11 cellular contexts compared by ENCODE assay signal in the genomic region with DNA sequence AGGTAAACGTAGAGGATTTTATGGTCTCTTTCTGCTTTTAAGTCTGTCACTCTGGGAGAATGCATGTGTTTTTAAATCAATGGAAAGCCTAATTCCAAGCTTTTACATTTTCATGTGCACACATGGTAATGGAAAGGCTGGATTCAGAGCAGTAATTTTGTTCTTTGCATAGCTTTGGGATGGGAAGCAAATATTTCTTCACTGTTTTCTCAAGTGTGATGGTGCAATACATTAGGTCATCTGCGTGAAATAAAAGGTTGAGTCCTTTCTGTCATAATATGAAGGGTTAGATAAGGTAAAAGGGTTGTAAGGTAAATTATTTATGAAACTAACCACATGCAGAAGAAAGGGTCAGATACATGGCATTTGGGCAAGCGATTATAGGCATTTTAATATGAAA.
"Had no signal": no experiment of that assay in that cellular context is flagged by ENCODE, and none has a peak within 500 bp of the region (broad histone marks: within the 10 kb centered on the region; RNA-seq: fewer than 3 reads in every experiment).

No MANE protein-coding gene starts in this region.

- H3K36me3 ChIP-seq: esophagus muscularis mucosa, gastrocnemius medialis, stomach had no signal

- H3K27me3 ChIP-seq: esophagus muscularis mucosa, gastrocnemius medialis, stomach had no signal

- H3K4me3 ChIP-seq: esophagus muscularis mucosa, gastrocnemius medialis, stomach had no signal

- H3K27ac ChIP-seq: esophagus muscularis mucosa, gastrocnemius medialis, stomach had no signal

- H3K9me3 ChIP-seq: esophagus muscularis mucosa, gastrocnemius medialis, stomach had no signal

- DNase-seq: activated B cell treated with CpG ODN at 0.5 μM for 24 hours; activated CD4-positive, alpha-beta T cell treated with anti-CD3 and anti-CD28 coated beads, Interleukin-2, amount 10 ng/mL, durations not matched to agents 24 days and 14 days; activated effector memory CD4-positive, alpha-beta T cell treated with Interleukin-2 at 50 U/mL for 16 hours; activated T-cell treated with anti-CD3 and anti-CD28 coated beads, Interleukin-2, amount 50 U/mL, for 1 hour; anterior cingulate cortex; gastrocnemius medialis; naive B cell; small intestine; stomach had no signal

- ATAC-seq: activated naive CD4-positive, alpha-beta T cell treated with anti-CD3 and anti-CD28 coated beads, Interleukin-2, amount 50 U/mL, for 72 hours; gastrocnemius medialis had no signal
